Comparison of ENCODE assay signal across 19 cellular contexts in genomic region chr1:192887426-192887825, GRCh38.
"Had no signal": no experiment of that assay in that cellular context is flagged by ENCODE, and none has a peak within 500 bp of the region (broad histone marks: within the 10 kb centered on the region; RNA-seq: fewer than 3 reads in every experiment).

No MANE protein-coding gene starts in this region.

- H3K36me3 Mint-ChIP-seq: activated CD8-positive, alpha-beta memory T cell treated with anti-CD3 and anti-CD28 coated beads, Interleukin-2, amount 10 ng/mL, durations not matched to agents 7 days and 5 days; activated naive CD8-positive, alpha-beta T cell; immature natural killer cell had no signal

- H3K79me2 ChIP-seq: hepatocyte had no signal

- H3K27me3 ChIP-seq: cardiac muscle cell, hepatocyte, right atrium auricular region, tibial nerve had no signal

- H3K9me3 ChIP-seq: left ventricle myocardium inferior, prostate gland, right atrium auricular region had no signal

- H3K4me1 ChIP-seq: left ventricle myocardium inferior, prostate gland, right atrium auricular region had no signal

- H3K4me2 ChIP-seq: hepatocyte had no signal

- H3K4me1 Mint-ChIP-seq: activated CD4-positive, alpha-beta memory T cell treated with anti-CD3 and anti-CD28 coated beads, Interleukin-2, amount 10 ng/mL, durations not matched to agents 7 days and 5 days; activated CD4-positive, alpha-beta T cell treated with anti-CD3 and anti-CD28 coated beads for 36 hours; activated CD8-positive, alpha-beta memory T cell treated with anti-CD3 and anti-CD28 coated beads, Interleukin-2, amount 10 ng/mL, durations not matched to agents 7 days and 5 days; immature natural killer cell had no signal

- ATAC-seq: activated CD4-positive, alpha-beta T cell treated with anti-CD3 and anti-CD28 coated beads for 36 hours; activated CD8-positive, alpha-beta memory T cell treated with anti-CD3 and anti-CD28 coated beads, Interleukin-2, amount 10 ng/mL, durations not matched to agents 7 days and 5 days had no signal

- H3K27ac Mint-ChIP-seq: activated CD4-positive, alpha-beta memory T cell treated with anti-CD3 and anti-CD28 coated beads, Interleukin-2, amount 10 ng/mL, durations not matched to agents 7 days and 5 days; activated CD4-positive, alpha-beta T cell treated with anti-CD3 and anti-CD28 coated beads for 36 hours; activated CD8-positive, alpha-beta memory T cell treated with anti-CD3 and anti-CD28 coated beads, Interleukin-2, amount 10 ng/mL, durations not matched to agents 7 days and 5 days; activated naive CD8-positive, alpha-beta T cell; immature natural killer cell; stimulated activated naive CD8-positive, alpha-beta T cell treated with anti-CD3 and anti-CD28 coated beads, Interleukin-15, Interleukin-2, amounts not matched to agents 100 ng/mL and 50 ng/mL, for 24 hours; T-helper 2 cell treated with Interferon-gamma antibody and Interleukin-4, amounts not matched to agents 5 μg/mL and 100 μg/mL, for 36 hours had no signal

- H3K36me3 ChIP-seq: cardiac muscle cell, left ventricle myocardium inferior, prostate gland, right atrium auricular region, tibial nerve had no signal

- H2AFZ ChIP-seq: hepatocyte had no signal

- FAIRE-seq: TTC549, urothelium cell line had no signal

- H3K27me3 Mint-ChIP-seq: activated CD4-positive, alpha-beta memory T cell treated with anti-CD3 and anti-CD28 coated beads, Interleukin-2, amount 10 ng/mL, durations not matched to agents 7 days and 5 days; activated CD4-positive, alpha-beta T cell treated with anti-CD3 and anti-CD28 coated beads for 36 hours; activated CD8-positive, alpha-beta memory T cell treated with anti-CD3 and anti-CD28 coated beads, Interleukin-2, amount 10 ng/mL, durations not matched to agents 7 days and 5 days; activated naive CD8-positive, alpha-beta T cell; stimulated activated naive CD8-positive, alpha-beta T cell treated with anti-CD3 and anti-CD28 coated beads, Interleukin-15, Interleukin-2, amounts not matched to agents 100 ng/mL and 50 ng/mL, for 24 hours had no signal

- DNase-seq: activated CD4-positive, alpha-beta memory T cell treated with anti-CD3 and anti-CD28 coated beads, Interleukin-2, amount 10 ng/mL, durations not matched to agents 7 days and 5 days; activated CD4-positive, alpha-beta T cell treated with anti-CD3 and anti-CD28 coated beads for 36 hours; activated CD8-positive, alpha-beta memory T cell treated with anti-CD3 and anti-CD28 coated beads, Interleukin-2, amount 10 ng/mL, durations not matched to agents 7 days and 5 days; foreskin fibroblast; immature natural killer cell; kidney glomerular epithelial cell; left ventricle myocardium inferior; stimulated activated CD4-positive, alpha-beta T cell treated with anti-CD3 and anti-CD28 coated beads, Interleukin-2, amount 100 ng/mL, for 24 hours had no signal

- H3K4me3 ChIP-seq: cardiac muscle cell, hepatocyte, left ventricle myocardium inferior, prostate gland, right atrium auricular region, tibial nerve had no signal

- H3K27ac ChIP-seq: cardiac muscle cell, epithelial cell of prostate, hepatocyte, left ventricle myocardium inferior, prostate gland, right atrium auricular region, tibial nerve had no signal

- H3K4me3 Mint-ChIP-seq: activated CD4-positive, alpha-beta memory T cell treated with anti-CD3 and anti-CD28 coated beads, Interleukin-2, amount 10 ng/mL, durations not matched to agents 7 days and 5 days; activated CD4-positive, alpha-beta T cell treated with anti-CD3 and anti-CD28 coated beads for 36 hours; activated CD8-positive, alpha-beta memory T cell treated with anti-CD3 and anti-CD28 coated beads, Interleukin-2, amount 10 ng/mL, durations not matched to agents 7 days and 5 days; activated naive CD8-positive, alpha-beta T cell; immature natural killer cell; stimulated activated naive CD8-positive, alpha-beta T cell treated with anti-CD3 and anti-CD28 coated beads, Interleukin-15, Interleukin-2, amounts not matched to agents 100 ng/mL and 50 ng/mL, for 24 hours; T-helper 2 cell treated with Interferon-gamma antibody and Interleukin-4, amounts not matched to agents 5 μg/mL and 100 μg/mL, for 36 hours had no signal

- H3K9me3 Mint-ChIP-seq: activated CD4-positive, alpha-beta memory T cell treated with anti-CD3 and anti-CD28 coated beads, Interleukin-2, amount 10 ng/mL, durations not matched to agents 7 days and 5 days; stimulated activated naive CD8-positive, alpha-beta T cell treated with anti-CD3 and anti-CD28 coated beads, Interleukin-15, Interleukin-2, amounts not matched to agents 100 ng/mL and 50 ng/mL, for 24 hours; T-helper 2 cell treated with Interferon-gamma antibody and Interleukin-4, amounts not matched to agents 5 μg/mL and 100 μg/mL, for 36 hours had no signal
